Comparison of ENCODE assay signal across 8 cellular contexts in the genomic region with DNA sequence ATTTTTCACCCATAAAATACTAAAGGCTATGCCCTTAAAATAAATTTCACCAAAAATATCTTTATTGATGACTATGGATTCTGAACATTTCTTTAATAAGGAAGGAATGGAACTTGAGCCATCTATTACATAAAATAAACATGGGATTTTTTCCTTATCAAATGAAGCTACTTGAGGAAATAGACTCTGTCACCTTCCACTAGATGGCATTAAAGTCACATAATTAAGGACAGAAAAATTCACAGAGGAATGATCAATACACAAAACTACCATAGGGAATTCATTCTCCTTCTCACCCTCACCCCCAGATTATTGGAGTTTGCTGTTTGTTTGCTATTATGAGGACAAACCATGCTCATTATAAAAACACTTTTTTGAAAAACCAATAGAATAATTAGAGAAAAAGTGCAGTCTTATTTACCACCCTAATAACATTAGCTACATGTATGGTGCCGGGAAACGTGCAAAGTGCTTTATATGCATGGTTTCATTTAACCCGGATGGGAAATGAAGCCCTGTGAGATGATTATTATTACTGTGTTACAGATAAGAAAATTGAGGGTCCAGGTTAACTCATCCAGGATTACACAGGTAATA. TPM values are rescaled to one million over a fixed set of nuclear protein-coding genes. Genes with fewer than 3 reads are reported as not detected.
DNase-seq lines count a peak whose midpoint lies in the region; ATAC-seq, FAIRE-seq and TF ChIP-seq lines count a peak whose summit lies in the region.
"Had no signal": no experiment of that assay in that cellular context is flagged by ENCODE, and none has a peak within 500 bp of the region (broad histone marks: within the 10 kb centered on the region; RNA-seq: fewer than 3 reads in every experiment).

No MANE protein-coding gene starts in this region.

- no peak overlapping the region for H3K14ac ChIP-seq in H1 (ENCODE audit: insufficient read length)

- H3K4me1 ChIP-seq in H1 (replicated peaks in 1 of 4; ENCODE audit: control insufficient read depth in 3 of 4, insufficient read depth in 4 of 4, low read length in 3 of 4): no peaks in the 10 kb centered on the region

- H3K4me3 ChIP-seq in GM06990 (replicated peaks; ENCODE audit: low read depth, low read length) (no peak overlapping the region), H1 (ENCODE audit: extremely low read depth in 1 of 4, insufficient read depth in 2 of 4, low read depth in 3 of 4, low read length in 4 of 4) (no peak overlapping the region)

- no peak overlapping the region for H4K8ac ChIP-seq in H1 (ENCODE audit: extremely low read depth, insufficient read depth, low read length)

- TF ChIP-seq RAD21 in H1 (IDR thresholded peaks at IDR 0.05 in 1 of 2, conservative IDR thresholded peaks at IDR 0.05 in 1 of 2; ENCODE audit: low read depth in 2 of 2, low read length in 2 of 2): peak; percentile 71 to 76

- TF ChIP-seq POLR2A in H1 (IDR thresholded peaks at IDR 0.05; ENCODE audit: control extremely low read depth in 1 of 2, low read depth in 2 of 2, low read length in 2 of 2): no peak

- peak; percentile 62 for FAIRE-seq in H1 (lab: Jason Lieb, UNC)

- 67% methylated on average over 3 of the region's 3 CpGs; no CpG with 5 or more reads in 1 of the 2 experiments for WGBS in H1 (ENCODE audit: extremely low coverage in 1 of 2, insufficient coverage in 1 of 2, insufficient read length in 1 of 2, insufficient replicate concordance in 2 of 2, low coverage in 1 of 2, low lambda C conversion rate in 2 of 2, missing lambda C conversion rate in 1 of 2), 2 experiments

- H3K27ac ChIP-seq in H1 (ENCODE audit: low read depth, low read length): no peak overlapping the region

- no peaks in the 10 kb centered on the region for H4K20me1 ChIP-seq in H1 (replicated peaks in 1 of 2; ENCODE audit: control insufficient read depth in 1 of 2, insufficient read depth in 2 of 2, low read length in 2 of 2)

- H2BK20ac ChIP-seq in H1 (ENCODE audit: low read length): no peak overlapping the region

- H2AFZ ChIP-seq in H1 (ENCODE audit: low read length): no peak overlapping the region

- DNase-seq in GM06990 (ENCODE audit: extremely low read depth, insufficient read length) (no peak), NAMALWA (ENCODE audit: low spot score) (peak; percentile 45), H1 (ENCODE audit: low read depth in 1 of 2, low spot score in 2 of 2) (no peak), progenitor cell of endocrine pancreas (ENCODE audit: low spot score, unreplicated experiment) (no peak), D341Med (ENCODE audit: low spot score) (no peak)
- no peak for DNase-seq in activated naive CD8-positive, alpha-beta T cell treated with anti-CD3 and anti-CD28 coated beads, Interleukin-2, amount 50 U/mL, for 24 hours
- DNase-seq: GOT3 had no signal

- H2BK15ac ChIP-seq in H1 (ENCODE audit: low read length): no peak overlapping the region

- CTCF ChIA-PET in H1 (lab: Charles Lee; ENCODE audit: partially characterized antibody): interaction anchor here (0.6 to 9.9 kb wide), 30 partner anchors 10 to 376 kb away, joined by 3 to 141 read pairs (median 4); partner anchors contain the start of gene PTPRE

- H3K23me2 ChIP-seq in H1 (ENCODE audit: low read depth, low read length): no peaks in the 10 kb centered on the region

- no peak overlapping the region for H4K91ac ChIP-seq in H1 (replicated peaks; ENCODE audit: insufficient read length, low read length)

- no peak overlapping the region for H3K9ac ChIP-seq in H1 (replicated peaks in 1 of 4; ENCODE audit: extremely low read depth in 1 of 4, low read depth in 3 of 4, low read length in 3 of 4)

- H2BK5ac ChIP-seq in H1 (ENCODE audit: low read depth, low read length): no peak overlapping the region

- no peak overlapping the region for H3K4ac ChIP-seq in H1 (replicated peaks; ENCODE audit: insufficient read length, low read depth, low read length)

- H3K36me3 ChIP-seq in GM06990 (ENCODE audit: control insufficient read depth, insufficient read depth, low read length) (no peaks in the 10 kb centered on the region), H1 (ENCODE audit: control insufficient read depth in 2 of 4, insufficient read depth in 4 of 4, low read length in 3 of 4) (no peaks in the 10 kb centered on the region)

- no peak overlapping the region for H3K18ac ChIP-seq in H1 (ENCODE audit: extremely low read depth, low read length)

- no peak overlapping the region for H2BK120ac ChIP-seq in H1 (replicated peaks; ENCODE audit: low read depth, low read length)

- no peaks in the 10 kb centered on the region for H3K9me3 Mint-ChIP-seq in progenitor cell of endocrine pancreas (ENCODE audit: low read depth)
- no peaks in the 10 kb centered on the region for H3K9me3 Mint-ChIP-seq in activated naive CD8-positive, alpha-beta T cell treated with anti-CD3 and anti-CD28 coated beads, Interleukin-2, amount 50 U/mL, for 24 hours

- H3K79me1 ChIP-seq in H1 (ENCODE audit: low read depth, low read length): no peaks in the 10 kb centered on the region

- H3K4me2 ChIP-seq in H1 (ENCODE audit: insufficient read depth in 1 of 2, low read depth in 2 of 2, low read length in 2 of 2): no peak overlapping the region

- TF ChIP-seq EP300 in H1 (IDR thresholded peaks at IDR 0.05; ENCODE audit: borderline replicate concordance in 1 of 2, low read depth in 2 of 2, low read length in 2 of 2): no peak

- POLR2A ChIA-PET in H1 (lab: Charles Lee; ENCODE audit: partially characterized antibody): no interaction called here

- H3K79me2 ChIP-seq in H1 (ENCODE audit: control insufficient read depth in 1 of 2, insufficient read depth in 2 of 2, low read length in 2 of 2): no peaks in the 10 kb centered on the region

- no peak overlapping the region for H3K23ac ChIP-seq in H1 (ENCODE audit: insufficient read length)

- H3K27me3 Mint-ChIP-seq in progenitor cell of endocrine pancreas: no peaks in the 10 kb centered on the region
- H3K27me3 Mint-ChIP-seq in activated naive CD8-positive, alpha-beta T cell treated with anti-CD3 and anti-CD28 coated beads, Interleukin-2, amount 50 U/mL, for 24 hours: no peaks in the 10 kb centered on the region

- H2BK12ac ChIP-seq in H1 (ENCODE audit: low read depth, low read length): no peak overlapping the region

- H3K27me3 ChIP-seq in GM06990 (replicated peaks; ENCODE audit: control insufficient read depth, insufficient read depth, low read length) (no peaks in the 10 kb centered on the region), H1 (replicated peaks in 1 of 4; ENCODE audit: control insufficient read depth in 3 of 4, extremely low read depth in 1 of 4, insufficient read depth in 3 of 4, low read length in 3 of 4) (no peaks in the 10 kb centered on the region)

- no peaks in the 10 kb centered on the region for H3K4me1 Mint-ChIP-seq in progenitor cell of endocrine pancreas (ENCODE audit: low read depth)
- no peaks in the 10 kb centered on the region for H3K4me1 Mint-ChIP-seq in activated naive CD8-positive, alpha-beta T cell treated with anti-CD3 and anti-CD28 coated beads, Interleukin-2, amount 50 U/mL, for 24 hours

- no peak overlapping the region for H3K56ac ChIP-seq in H1 (replicated peaks; ENCODE audit: insufficient read length, low read depth, low read length)

- TF ChIP-seq CTCF in GM06990 (IDR thresholded peaks at IDR 0.05; ENCODE audit: insufficient read depth, low read length, poor library complexity, severe bottlenecking) (peak; percentile 30), H1 (IDR thresholded peaks at IDR 0.05; ENCODE audit: control extremely low read depth in 1 of 3, insufficient read depth in 1 of 3, low read depth in 1 of 3, low read length in 3 of 3) (peak in 2 of 3 experiments; percentile 35 to 41; a peak in 2 of 4 replicates), progenitor cell of endocrine pancreas (IDR thresholded peaks at IDR 0.05; ENCODE audit: unreplicated experiment) (peak; percentile 71)

- no peak overlapping the region for H4K5ac ChIP-seq in H1 (ENCODE audit: insufficient read length, low read depth, low read length)

- no peak overlapping the region for H2AK5ac ChIP-seq in H1 (ENCODE audit: low read depth, low read length)

- no peak overlapping the region for H3K4me3 Mint-ChIP-seq in progenitor cell of endocrine pancreas (ENCODE audit: low read depth)
- no peak overlapping the region for H3K4me3 Mint-ChIP-seq in activated naive CD8-positive, alpha-beta T cell treated with anti-CD3 and anti-CD28 coated beads, Interleukin-2, amount 50 U/mL, for 24 hours

- H3K27ac Mint-ChIP-seq in progenitor cell of endocrine pancreas: no peak overlapping the region
- no peak overlapping the region for H3K27ac Mint-ChIP-seq in activated naive CD8-positive, alpha-beta T cell treated with anti-CD3 and anti-CD28 coated beads, Interleukin-2, amount 50 U/mL, for 24 hours

- no peak for ATAC-seq in GM18909 (IDR thresholded peaks at IDR 0.05; ENCODE audit: poor library complexity, unreplicated experiment)
- ATAC-seq in activated naive CD8-positive, alpha-beta T cell treated with anti-CD3 and anti-CD28 coated beads, Interleukin-2, amount 50 U/mL, for 24 hours: no peak

- no peaks in the 10 kb centered on the region for H3K36me3 Mint-ChIP-seq in progenitor cell of endocrine pancreas (ENCODE audit: insufficient read depth)
- no peaks in the 10 kb centered on the region for H3K36me3 Mint-ChIP-seq in activated naive CD8-positive, alpha-beta T cell treated with anti-CD3 and anti-CD28 coated beads, Interleukin-2, amount 50 U/mL, for 24 hours (ENCODE audit: low read depth)

- no peaks in the 10 kb centered on the region for H3K9me3 ChIP-seq in H1 (ENCODE audit: insufficient read depth in 2 of 2, low read depth in 1 of 2, low read length in 1 of 2)

TF ChIP-seq in H1, 55 proteins besides CTCF, POLR2A, EP300 and RAD21 (continues in another document):
- TF ChIP-seq JUND (IDR thresholded peaks at IDR 0.05; ENCODE audit: low read length): no peak
- TF ChIP-seq CREB1 (IDR thresholded peaks at IDR 0.05): no peak
- no peak for TF ChIP-seq TEAD4 (IDR thresholded peaks at IDR 0.05; ENCODE audit: low read depth, low read length)
- no peak for TF ChIP-seq CHD1 (IDR thresholded peaks at IDR 0.05; ENCODE audit: low read depth, low read length)
- TF ChIP-seq KDM4A (IDR thresholded peaks at IDR 0.05; ENCODE audit: low read depth, low read length, severe bottlenecking): no peak
- no peak for TF ChIP-seq SP2 (IDR thresholded peaks at IDR 0.05; ENCODE audit: low read length)
- TF ChIP-seq RXRA (IDR thresholded peaks at IDR 0.05; ENCODE audit: insufficient read depth, low read depth, low read length): no peak

RNA-seq across cellular contexts. Expression of gene FOXI2, which starts 21.1 kb away (rescaled TPM):
- total RNA-seq in H1 (2021; fragmentation: NEBNext Ultra II Directional; extraction: Animal tissue kit (Norgen Biotek cat#: 25700)): 1.0 and 1.4 TPM in 2 replicates
- polyA plus RNA-seq in H1 (2011; rRNA removed): 1.0 and 1.9 TPM in 2 replicates
- polyA plus RNA-seq in H1 (2011; cell fraction: cytosol; rRNA removed): 1.6 TPM
- 1.5 TPM for polyA plus RNA-seq in H1 (2011; cell fraction: nucleus; rRNA removed)
- 1.3 to 2.2 TPM (median 1.8 TPM) in 4 replicates for polyA plus RNA-seq in H1 (2012, experiment 1 of 2)
- 0.89 TPM for polyA plus RNA-seq in H1 (2012, experiment 2 of 2)
- polyA plus RNA-seq in H1 (2013, experiment 1 of 2): 0.18 TPM
- 0.15 TPM for polyA plus RNA-seq in H1 (2013, experiment 2 of 2)
- polyA minus RNA-seq in H1 (2011; rRNA and poly(A)+ RNA removed): 0.44 and 0.50 TPM in 2 replicates
- polyA minus RNA-seq in H1 (2011; cell fraction: cytosol; rRNA and poly(A)+ RNA removed): 0.81 TPM
- polyA minus RNA-seq in H1 (2011; cell fraction: nucleus; rRNA and poly(A)+ RNA removed): 2.5 TPM
- total RNA-seq in progenitor cell of endocrine pancreas: 1.7 and 4.7 TPM in 2 replicates
